22 cellular contexts compared by ENCODE assay signal in genomic region chr7:53191836-53192443, GRCh38.
DNase-seq lines count a peak whose midpoint lies in the region; ATAC-seq, FAIRE-seq and TF ChIP-seq lines count a peak whose summit lies in the region.
"Had no signal": no experiment of that assay in that cellular context is flagged by ENCODE, and none has a peak within 500 bp of the region (broad histone marks: within the 10 kb centered on the region; RNA-seq: fewer than 3 reads in every experiment).

No MANE protein-coding gene starts in this region.

- no peak overlapping the region for H4K91ac ChIP-seq in neuronal stem cell (ENCODE audit: low read depth, low read length, poor library complexity)

- peaks cover 10% of the 10 kb centered on the region; the same call in 1 of the 2 replicates for H3K4me1 ChIP-seq in Caco-2
- H3K4me1 ChIP-seq in endothelial cell of umbilical vein (ENCODE audit: control insufficient read depth, extremely low read depth, insufficient read depth, low read length), result peaks cover 14% of the 10 kb centered on the region
- no peaks in the 10 kb centered on the region for H3K4me1 ChIP-seq in neuronal stem cell (ENCODE audit: control insufficient read depth in 2 of 2, insufficient read depth in 1 of 2, low read depth in 1 of 2, low read length in 2 of 2)
- no peaks in the 10 kb centered on the region for H3K4me1 ChIP-seq in pancreas
- H3K4me1 ChIP-seq: A549 had no signal

- FAIRE-seq in endothelial cell of umbilical vein (lab: Jason Lieb, UNC), result no peak
- FAIRE-seq in pancreas (lab: Jason Lieb, UNC), result no peak
- FAIRE-seq: A549, G401.6, GM12892, GM19239 had no signal

- TF ChIP-seq POLR2A in endothelial cell of umbilical vein (IDR thresholded peaks at IDR 0.05; ENCODE audit: low read depth, low read length), result no peak

- H3K4me3 Mint-ChIP-seq in Caco-2 (ENCODE audit: unreplicated experiment), result no peak overlapping the region
- H3K4me3 Mint-ChIP-seq: CD4-positive, alpha-beta memory T cell; H9 had no signal

- TF ChIP-seq CTCF in Caco-2 (IDR thresholded peaks at IDR 0.05; ENCODE audit: insufficient read depth in 1 of 2, low read depth in 1 of 2, low read length in 1 of 2, severe bottlenecking in 1 of 2, unreplicated experiment in 1 of 2) (no peak), endothelial cell of umbilical vein (IDR thresholded peaks at IDR 0.05; ENCODE audit: extremely low read depth in 1 of 2, insufficient read depth in 1 of 2, low read depth in 1 of 2, low read length in 2 of 2) (no peak), pancreas (IDR thresholded peaks at IDR 0.05) (no peak)

- H3K9ac ChIP-seq in endothelial cell of umbilical vein (replicated peaks; ENCODE audit: extremely low read depth, insufficient read depth, low read length), result no peak overlapping the region
- H3K9ac ChIP-seq in neuronal stem cell (ENCODE audit: low read depth, low read length, poor library complexity), result no peak overlapping the region
- H3K9ac ChIP-seq: GM23248 had no signal

- dilution Hi-C loops in endothelial cell of umbilical vein (cut with MboI; ENCODE audit: extremely low pct_ligation_motif_present, low sequenced_read_pairs), result no loop called here

- no peaks in the 10 kb centered on the region for H3K27me3 Mint-ChIP-seq in Caco-2 (ENCODE audit: insufficient read depth, unreplicated experiment)
- H3K27me3 Mint-ChIP-seq: CD4-positive, alpha-beta memory T cell had no signal

- H3K4ac ChIP-seq in neuronal stem cell (ENCODE audit: low read length), result no peak overlapping the region

- H3K4me1 Mint-ChIP-seq in Caco-2 (ENCODE audit: low read depth, unreplicated experiment), result peaks cover 15% of the 10 kb centered on the region
- H3K4me1 Mint-ChIP-seq: CD4-positive, alpha-beta memory T cell had no signal

- BruUV-seq in Caco-2 (replicated peaks; lab: Mats Ljungman, UMichigan) (no TSS peak), endothelial cell of umbilical vein (replicated peaks; lab: Mats Ljungman, UMichigan) (no TSS peak)

- intact Hi-C loops in Caco-2 (cut with micrococcal nuclease; ENCODE audit: unreplicated experiment), result no loop called here
- intact Hi-C loops in endothelial cell of umbilical vein (cut with micrococcal nuclease), result no loop called here
- intact Hi-C loops in pancreas (cut with DNase I), result no loop called here

- H3K27ac Mint-ChIP-seq in Caco-2 (ENCODE audit: unreplicated experiment), result no peak overlapping the region
- H3K27ac Mint-ChIP-seq: CD4-positive, alpha-beta memory T cell; H9 had no signal

- H3K79me1 ChIP-seq in neuronal stem cell (ENCODE audit: low read depth, low read length), result no peaks in the 10 kb centered on the region

- no peak overlapping the region for H3K18ac ChIP-seq in neuronal stem cell (ENCODE audit: low read length)

- no peaks in the 10 kb centered on the region for H3K36me3 Mint-ChIP-seq in Caco-2 (ENCODE audit: insufficient read depth, unreplicated experiment)
- H3K36me3 Mint-ChIP-seq: CD4-positive, alpha-beta memory T cell had no signal

- peak overlapping the region; percentile 18 for H3K27ac ChIP-seq in endothelial cell of umbilical vein (ENCODE audit: insufficient read depth, low read depth, low read length)
- no peak overlapping the region for H3K27ac ChIP-seq in neuronal stem cell (replicated peaks; ENCODE audit: low read length)
- no peak overlapping the region for H3K27ac ChIP-seq in pancreas
- H3K27ac ChIP-seq: 22Rv1, A549, GM23248 had no signal

- H2AFZ ChIP-seq in endothelial cell of umbilical vein (ENCODE audit: low read depth, low read length), result peak overlapping the region; percentile 59
- H2AFZ ChIP-seq in neuronal stem cell (ENCODE audit: low read length), result peak overlapping the region; percentile 70
- H2AFZ ChIP-seq: GM23248 had no signal

- no peak overlapping the region for H2AK5ac ChIP-seq in neuronal stem cell (ENCODE audit: low read depth, low read length)

- H3K4me2 ChIP-seq in endothelial cell of umbilical vein (ENCODE audit: insufficient read depth, low read length) (peak overlapping the region; percentile 24), neuronal stem cell (ENCODE audit: insufficient read depth, low read length, poor library complexity, severe bottlenecking) (no peak overlapping the region)
- H3K4me2 ChIP-seq: A549 had no signal

- H2BK120ac ChIP-seq in neuronal stem cell (ENCODE audit: low read depth, low read length), result no peak overlapping the region

- H2BK5ac ChIP-seq in neuronal stem cell (ENCODE audit: low read length), result no peak overlapping the region

- H3K9me3 ChIP-seq in Caco-2 (no peaks in the 10 kb centered on the region), endothelial cell of umbilical vein (replicated peaks; ENCODE audit: control insufficient read depth, insufficient read depth, low read length) (no peaks in the 10 kb centered on the region), neuronal stem cell (replicated peaks in 1 of 2; ENCODE audit: control insufficient read depth in 2 of 2, insufficient read depth in 1 of 2, low read depth in 1 of 2, low read length in 2 of 2) (no peaks in the 10 kb centered on the region), pancreas (no peaks in the 10 kb centered on the region)
- H3K9me3 ChIP-seq: A549 had no signal

- no peaks in the 10 kb centered on the region for H3K79me2 ChIP-seq in endothelial cell of umbilical vein (ENCODE audit: control insufficient read depth, insufficient read depth, low read length)

- no peaks in the 10 kb centered on the region for H4K20me1 ChIP-seq in endothelial cell of umbilical vein (replicated peaks; ENCODE audit: control insufficient read depth, extremely low read depth, insufficient read depth, low read length)

- H3K4me3 ChIP-seq in Caco-2 (ENCODE audit: low read depth, low read length), result no peak overlapping the region
- H3K4me3 ChIP-seq in endothelial cell of umbilical vein (replicated peaks in 1 of 3; ENCODE audit: insufficient read depth in 1 of 3, low read depth in 1 of 3, low read length in 3 of 3), result no peak overlapping the region
- H3K4me3 ChIP-seq in neuronal stem cell (ENCODE audit: low read length in 2 of 2), result no peak overlapping the region
- no peak overlapping the region for H3K4me3 ChIP-seq in pancreas
- H3K4me3 ChIP-seq: A549, GM23248 had no signal

- H2BK15ac ChIP-seq in neuronal stem cell (ENCODE audit: low read length), result no peak overlapping the region

- DNase-seq in Caco-2 (peak; percentile 35 to 39), NCI-H226 (peak; percentile 33), endothelial cell of umbilical vein (ENCODE audit: low read depth, low spot score) (peak; percentile 54), neuronal stem cell (ENCODE audit: low spot score) (no peak), SK-N-DZ (ENCODE audit: low spot score) (no peak), 8988T (no peak), pancreas (no peak)
- DNase-seq: ACHN; C1 segment of cervical spinal cord; CD4-positive, alpha-beta memory T cell; COR-L47; DMS153; DND-41; GM23248; H9 had no signal

- no peak for ATAC-seq in HG03280 (IDR thresholded peaks at IDR 0.05; ENCODE audit: unreplicated experiment)
- ATAC-seq in pancreas, result no peak
- ATAC-seq: A549, HCT116 had no signal

- no CpG with 5 or more reads among the region's 6 CpGs for WGBS in neuronal stem cell (ENCODE audit: extremely low coverage in 2 of 2, insufficient read length in 2 of 2, insufficient replicate concordance in 1 of 2), 2 donors
- 16 to 23% methylated on average over 6 of the region's 6 CpGs for WGBS in pancreas, 2 donors

- H4K8ac ChIP-seq in neuronal stem cell (ENCODE audit: low read depth, low read length), result no peak overlapping the region

- CTCF ChIA-PET in Caco-2 (lab: Charles Lee), result no interaction called here
- CTCF ChIA-PET in endothelial cell of umbilical vein (lab: Charles Lee), result no interaction called here

- H3K9me3 Mint-ChIP-seq in Caco-2 (ENCODE audit: unreplicated experiment), result no peaks in the 10 kb centered on the region

- H3K9me1 ChIP-seq in endothelial cell of umbilical vein (replicated peaks; ENCODE audit: control insufficient read depth, extremely low read depth, insufficient read depth, low read length), result no peaks in the 10 kb centered on the region

- H2BK12ac ChIP-seq in neuronal stem cell (ENCODE audit: low read length), result no peak overlapping the region

- H3K23ac ChIP-seq in neuronal stem cell (ENCODE audit: low read depth, low read length, poor library complexity), result no peak overlapping the region

- no peak overlapping the region for H3K14ac ChIP-seq in neuronal stem cell (ENCODE audit: low read length)

- POLR2A ChIA-PET in Caco-2 (lab: Charles Lee), result no interaction called here
- POLR2A ChIA-PET in endothelial cell of umbilical vein (lab: Charles Lee), result no interaction called here

- H3K36me3 ChIP-seq in Caco-2 (ENCODE audit: control insufficient read depth, insufficient read depth, low read length) (no peaks in the 10 kb centered on the region), endothelial cell of umbilical vein (ENCODE audit: control insufficient read depth in 2 of 2, extremely low read depth in 1 of 2, insufficient read depth in 2 of 2, low read length in 2 of 2) (no peaks in the 10 kb centered on the region), neuronal stem cell (replicated peaks in 1 of 2; ENCODE audit: control insufficient read depth in 2 of 2, insufficient read depth in 2 of 2, low read length in 2 of 2) (no peaks in the 10 kb centered on the region), pancreas (no peaks in the 10 kb centered on the region)

- no peaks in the 10 kb centered on the region for H3K27me3 ChIP-seq in Caco-2 (replicated peaks; ENCODE audit: control insufficient read depth, insufficient read depth, low read length)
- H3K27me3 ChIP-seq in endothelial cell of umbilical vein (ENCODE audit: control insufficient read depth in 2 of 2, insufficient read depth in 2 of 2, low read length in 2 of 2), result no peaks in the 10 kb centered on the region
- H3K27me3 ChIP-seq in neuronal stem cell (ENCODE audit: control insufficient read depth in 3 of 3, insufficient read depth in 3 of 3, low read depth in 1 of 3, low read length in 3 of 3), result no peaks in the 10 kb centered on the region
- no peaks in the 10 kb centered on the region for H3K27me3 ChIP-seq in pancreas

TF ChIP-seq in endothelial cell of umbilical vein, 7 proteins besides CTCF, POLR2A, EP300 and RAD21:
- no peak for TF ChIP-seq EZH2 (IDR thresholded peaks at IDR 0.05; ENCODE audit: borderline replicate concordance, low read depth, low read length, severe bottlenecking)
- no peak for TF ChIP-seq POLR2AphosphoS5 (IDR thresholded peaks at IDR 0.05; ENCODE audit: insufficient read depth, low read depth, low read length)
- TF ChIP-seq GATA2 (IDR thresholded peaks at IDR 0.05; ENCODE audit: insufficient read depth, insufficient read length, low read depth, low read length), result no peak
TF ChIP-seq in endothelial cell of umbilical vein: peak in this region for 0.

Comparison
In these comparisons a context has a peak if more than half of its experiments do, and no peak if none do; other contexts are left out.
1. DNase-seq: peak in Caco-2 (2 of 2), NCI-H226 (single experiment) and endothelial cell of umbilical vein (single experiment); none in neuronal stem cell (single experiment), SK-N-DZ (single experiment), 8988T (single experiment) and pancreas (0 of 6).